9 cellular contexts compared by ENCODE assay signal in genomic region chr11:108788565-108789199, GRCh38.
DNase-seq lines count a peak whose midpoint lies in the region; ATAC-seq and TF ChIP-seq lines count a peak whose summit lies in the region.
"Had no signal": no experiment of that assay in that cellular context is flagged by ENCODE, and none has a peak within 500 bp of the region (broad histone marks: within the 10 kb centered on the region; RNA-seq: fewer than 3 reads in every experiment).

No MANE protein-coding gene starts in this region.

- no peak overlapping the region for H2AFZ ChIP-seq in OCI-LY3 (ENCODE audit: low read depth, low read length)

- H3K4me1 ChIP-seq in OCI-LY3 (ENCODE audit: low read length) = no peaks in the 10 kb centered on the region

- ATAC-seq in GM21529 (IDR thresholded peaks at IDR 0.05; ENCODE audit: unreplicated experiment) = peak; percentile 55

- H3K27ac ChIP-seq in OCI-LY3 (ENCODE audit: low read length) = no peak overlapping the region

- intact Hi-C loops in activated naive CD4-positive, alpha-beta T cell treated with anti-CD3 and anti-CD28 coated beads for 36 hours (cut with micrococcal nuclease) = no loop called here

- no peaks in the 10 kb centered on the region for H3K27me3 ChIP-seq in BJ (ENCODE audit: control insufficient read depth, insufficient read depth, low read length)
- H3K27me3 ChIP-seq in OCI-LY3 (ENCODE audit: low read depth, low read length) = no peaks in the 10 kb centered on the region

- no peak overlapping the region for H3K4me2 ChIP-seq in OCI-LY3 (ENCODE audit: low read length)

- TF ChIP-seq CTCF in BJ (IDR thresholded peaks at IDR 0.05; ENCODE audit: insufficient read depth, low read depth, low read length) = peak; percentile 54
- peak; percentile 53 for TF ChIP-seq CTCF in OCI-LY3 (IDR thresholded peaks at IDR 0.05; ENCODE audit: low read depth, low read length)
- TF ChIP-seq CTCF in mesothelial cell of epicardium (IDR thresholded peaks at IDR 0.05; ENCODE audit: unreplicated experiment) = no peak

- no peaks in the 10 kb centered on the region for H3K9me3 Mint-ChIP-seq in activated naive CD4-positive, alpha-beta T cell treated with anti-CD3 and anti-CD28 coated beads for 36 hours
- peaks cover 21% of the 10 kb centered on the region for H3K9me3 Mint-ChIP-seq in mesothelial cell of epicardium

- POLR2A ChIA-PET in BJ (lab: Charles Lee) = no interaction called here

- H3K4me3 ChIP-seq in BJ (ENCODE audit: low read depth, low read length) (no peak overlapping the region), OCI-LY3 (ENCODE audit: low read length) (no peak overlapping the region)
- H3K4me3 ChIP-seq: HAP-1 had no signal

- no peak for DNase-seq in BJ (ENCODE audit: low read depth)
- peak; percentile 34 for DNase-seq in glomerular endothelial cell (ENCODE audit: extremely low read depth, low read depth, low spot score)
- no peak for DNase-seq in stimulated activated CD4-positive, alpha-beta T cell treated with anti-CD3 and anti-CD28 coated beads, Interleukin-4, amount 100 ng/mL, for 4 hours
- DNase-seq in NCI-H187 treated with DMSO at 0.1 percent for 48 hours (lab: John Stamatoyannopoulos, UW) = no peak
- no peak for DNase-seq in activated naive CD4-positive, alpha-beta T cell treated with anti-CD3 and anti-CD28 coated beads for 36 hours
- DNase-seq in mesothelial cell of epicardium (ENCODE audit: low spot score in 2 of 2, unreplicated experiment in 2 of 2) = no peak

- CTCF ChIA-PET in BJ (lab: Yijun Ruan, JAX) = interaction anchor here (0.7 to 2.6 kb wide), 9 partner anchors 13 to 362 kb away, joined by 3 to 12 read pairs (median 4); no protein-coding TSS in a partner anchor
- CTCF ChIA-PET in activated naive CD4-positive, alpha-beta T cell treated with anti-CD3 and anti-CD28 coated beads for 36 hours (lab: Charles Lee) = interaction anchor here (1.0 kb wide), 1 partner anchor 55 kb away, joined by 3 read pairs; no protein-coding TSS in a partner anchor

- no peaks in the 10 kb centered on the region for H3K27me3 Mint-ChIP-seq in activated naive CD4-positive, alpha-beta T cell treated with anti-CD3 and anti-CD28 coated beads for 36 hours (ENCODE audit: low read depth)
- no peaks in the 10 kb centered on the region for H3K27me3 Mint-ChIP-seq in mesothelial cell of epicardium (ENCODE audit: low read depth)

- no peak overlapping the region for H3K4me3 Mint-ChIP-seq in activated naive CD4-positive, alpha-beta T cell treated with anti-CD3 and anti-CD28 coated beads for 36 hours
- H3K4me3 Mint-ChIP-seq in mesothelial cell of epicardium = no peak overlapping the region

- peaks cover 11% of the 10 kb centered on the region; the same call in 1 of the 2 replicates for H4K20me1 ChIP-seq in OCI-LY3 (ENCODE audit: insufficient read depth, low read length)

- H3K79me2 ChIP-seq in OCI-LY3 (ENCODE audit: low read length) = peaks cover 53% of the 10 kb centered on the region

- H3K27ac Mint-ChIP-seq in activated naive CD4-positive, alpha-beta T cell treated with anti-CD3 and anti-CD28 coated beads for 36 hours = no peak overlapping the region
- H3K27ac Mint-ChIP-seq in mesothelial cell of epicardium = no peak overlapping the region

- H3K9me3 ChIP-seq in OCI-LY3 (ENCODE audit: insufficient read depth, low read length) = no peaks in the 10 kb centered on the region

- peaks cover 5% of the 10 kb centered on the region for H3K36me3 Mint-ChIP-seq in activated naive CD4-positive, alpha-beta T cell treated with anti-CD3 and anti-CD28 coated beads for 36 hours (ENCODE audit: low read depth)
- H3K36me3 Mint-ChIP-seq in mesothelial cell of epicardium = peaks cover 22% of the 10 kb centered on the region

- H3K4me1 Mint-ChIP-seq in activated naive CD4-positive, alpha-beta T cell treated with anti-CD3 and anti-CD28 coated beads for 36 hours (ENCODE audit: low read depth) = peaks cover 51% of the 10 kb centered on the region
- no peaks in the 10 kb centered on the region for H3K4me1 Mint-ChIP-seq in mesothelial cell of epicardium

- H3K36me3 ChIP-seq in BJ (ENCODE audit: control insufficient read depth, insufficient read depth, low read length) (no peaks in the 10 kb centered on the region), OCI-LY3 (replicated peaks; ENCODE audit: low read depth, low read length) (no peaks in the 10 kb centered on the region)
- H3K36me3 ChIP-seq: HAP-1 had no signal

- no peak overlapping the region for H3K9ac ChIP-seq in OCI-LY3 (ENCODE audit: low read length)
